16 cellular contexts compared by ENCODE assay signal in genomic region chr1:77170687-77171086, GRCh38. TPM values are rescaled to one million over a fixed set of nuclear protein-coding genes. Genes with fewer than 3 reads are reported as not detected.
DNase-seq lines count a peak whose midpoint lies in the region; ATAC-seq and TF ChIP-seq lines count a peak whose summit lies in the region.
"Had no signal": no experiment of that assay in that cellular context is flagged by ENCODE, and none has a peak within 500 bp of the region (broad histone marks: within the 10 kb centered on the region; RNA-seq: fewer than 3 reads in every experiment).

No MANE protein-coding gene starts in this region.

- H3K9me3 ChIP-seq in lower lobe of right lung: peaks cover 6% of the 10 kb centered on the region

- H3K4me1 ChIP-seq in lower lobe of right lung: no peaks in the 10 kb centered on the region
- H3K4me1 ChIP-seq: Caco-2 had no signal

- H3K4me3 ChIP-seq in cardiac fibroblast (replicated peaks in 1 of 2; ENCODE audit: low read depth in 2 of 2, low read length in 2 of 2) (no peak overlapping the region), lower lobe of right lung (no peak overlapping the region)
- H3K4me3 ChIP-seq: cardiac muscle cell had no signal

- intact Hi-C loops in lower lobe of right lung (cut with DNase I): no loop called here

- H3K36me3 ChIP-seq in lower lobe of right lung: no peaks in the 10 kb centered on the region
- H3K36me3 ChIP-seq: cardiac muscle cell had no signal

- ATAC-seq in GM21825 (IDR thresholded peaks at IDR 0.05; ENCODE audit: unreplicated experiment) (no peak), lower lobe of right lung (no peak)
- ATAC-seq: activated T-helper 17 cell treated with anti-CD3 and anti-CD28 coated beads, Interleukin-2, amount 50 U/mL, for 72 hours; Right ventricle myocardium inferior had no signal

- DNase-seq in AG20443 (ENCODE audit: low spot score) (peak; percentile 14), HCEC 1CT (peak; percentile 25), cardiac fibroblast (ENCODE audit: low read depth in 2 of 2) (peak; percentile 59 to 77), kidney tubule cell (ENCODE audit: low spot score) (peak; percentile 7), substantia nigra (lab: John Stamatoyannopoulos, UW) (no peak), GOT3 (lab: John Stamatoyannopoulos, UW) (no peak), lower lobe of right lung (no peak)
- DNase-seq: activated CD4-positive, alpha-beta T cell treated with anti-CD3 and anti-CD28 coated beads, Interleukin-2, amount 50 U/mL, for 1 hour; Caco-2; hypothalamus; NCI-H187; stimulated activated naive CD4-positive, alpha-beta T cell treated with Interleukin-2 at 50 U/mL for 16 hours had no signal

- no peaks in the 10 kb centered on the region for H3K27me3 ChIP-seq in lower lobe of right lung (ENCODE audit: low read depth)
- H3K27me3 ChIP-seq: cardiac muscle cell had no signal

- no peak overlapping the region for H3K27ac ChIP-seq in substantia nigra (ENCODE audit: low read depth, low read length, poor library complexity, severe bottlenecking)
- H3K27ac ChIP-seq in lower lobe of right lung: no peak overlapping the region
- H3K27ac ChIP-seq: cardiac muscle cell had no signal

- TF ChIP-seq CTCF in cardiac fibroblast (IDR thresholded peaks at IDR 0.05; ENCODE audit: low read depth, low read length) (no peak), lower lobe of right lung (IDR thresholded peaks at IDR 0.05) (no peak)

RNA-seq across cellular contexts. Expression of gene PIGK, which starts 48.5 kb away (rescaled TPM):
- total RNA-seq in lower lobe of right lung: 27.1 TPM

Comparison
In these comparisons a context has a peak if more than half of its experiments do, and no peak if none do; other contexts are left out.
1. DNase-seq: peak in AG20443 (single experiment), HCEC 1CT (single experiment), cardiac fibroblast (2 of 2) and kidney tubule cell (single experiment); none in substantia nigra (0 of 49), GOT3 (single experiment) and lower lobe of right lung (single experiment).